ENCODE assay signal across 11 cellular contexts in the genomic region with DNA sequence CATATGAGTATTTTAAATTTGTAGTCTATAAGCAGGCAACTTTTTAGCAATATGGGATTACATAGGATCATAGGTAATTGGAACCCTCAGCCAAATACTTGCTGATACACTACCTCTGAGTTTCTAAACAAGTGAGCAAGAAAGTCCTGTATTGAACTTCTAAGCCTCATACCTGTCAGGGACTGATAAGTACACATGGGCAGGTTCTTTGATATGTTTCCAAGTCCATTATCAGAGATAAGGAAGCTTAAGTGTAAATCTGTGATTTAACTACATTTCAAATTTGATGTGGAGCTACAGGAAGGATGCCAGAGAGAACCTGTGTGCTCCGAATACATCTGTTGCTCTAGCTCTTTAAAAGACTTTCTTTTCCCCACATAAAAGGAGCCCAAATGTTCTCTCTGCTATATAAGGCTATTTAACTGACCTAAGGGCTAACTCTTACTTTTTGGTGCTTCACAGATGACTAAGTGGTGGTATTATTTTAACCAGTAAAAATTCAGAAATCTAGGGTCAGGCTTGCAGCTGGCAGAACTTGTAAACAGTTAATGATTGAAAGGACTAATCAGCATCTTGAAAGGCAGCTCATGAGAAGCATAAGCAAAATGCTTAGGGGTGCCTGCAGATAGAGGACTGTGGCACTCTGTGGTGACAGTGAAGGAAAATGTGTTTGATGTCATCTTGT.
DNase-seq lines count a peak whose midpoint lies in the region; ATAC-seq and TF ChIP-seq lines count a peak whose summit lies in the region.
"Had no signal": no experiment of that assay in that cellular context is flagged by ENCODE, and none has a peak within 500 bp of the region (broad histone marks: within the 10 kb centered on the region; RNA-seq: fewer than 3 reads in every experiment).

No MANE protein-coding gene starts in this region.

- WGBS in heart right ventricle, 2 donors, result 67 to 81% methylated on average over 1 of the region's 1 CpG

- peaks cover 0 to 19% (median 0%) of the 10 kb centered on the region in 9 donors for H3K36me3 ChIP-seq in heart right ventricle

- H3K27ac ChIP-seq in heart right ventricle, result no peak overlapping the region
- H3K27ac ChIP-seq: epithelial cell of prostate had no signal

- TF ChIP-seq CTCF in heart right ventricle (IDR thresholded peaks at IDR 0.05), result no peak

- peak; percentile 81 for DNase-seq in kidney glomerular epithelial cell (lab: John Stamatoyannopoulos, UW)
- no peak for DNase-seq in NCI-H2029 treated with DMSO at 0.1 percent for 48 hours (lab: John Stamatoyannopoulos, UW)
- DNase-seq in NCI-H2171 treated with DMSO at 0.1 percent for 48 hours (lab: John Stamatoyannopoulos, UW), result no peak
- no peak for DNase-seq in putamen (ENCODE audit: low spot score)
- DNase-seq in heart right ventricle, result no peak
- DNase-seq: NCI-H524; stimulated activated CD4-positive, alpha-beta T cell treated with anti-CD3 and anti-CD28 coated beads, Interleukin-2, amount 100 ng/mL, for 24 hours had no signal

- H3K9me3 ChIP-seq in heart right ventricle, result no peaks in the 10 kb centered on the region

- peaks cover 0 to 68% (median 28%) of the 10 kb centered on the region in 9 donors for H3K4me1 ChIP-seq in heart right ventricle

- intact Hi-C loops in heart right ventricle (cut with DNase I), result no loop called here

- ATAC-seq in GM18873 (IDR thresholded peaks at IDR 0.05; ENCODE audit: low FRiP score, unreplicated experiment), result peak; percentile 95
- peak; percentile 93 for ATAC-seq in GM21786 (IDR thresholded peaks at IDR 0.05; ENCODE audit: unreplicated experiment)
- peak; percentile 96 for ATAC-seq in HG03432 (IDR thresholded peaks at IDR 0.05; ENCODE audit: unreplicated experiment)
- ATAC-seq in heart right ventricle, result no peak

- no peak overlapping the region for H3K4me3 ChIP-seq in heart right ventricle

- H3K27me3 ChIP-seq in heart right ventricle, result no peaks in the 10 kb centered on the region

Comparison
In these comparisons a context has a peak if more than half of its experiments do, and no peak if none do; other contexts are left out.
1. ATAC-seq: peak in GM18873 (single experiment), GM21786 (single experiment) and HG03432 (single experiment); none in heart right ventricle (0 of 8).